ENCODE assay signal across 8 cellular contexts in the genomic region with DNA sequence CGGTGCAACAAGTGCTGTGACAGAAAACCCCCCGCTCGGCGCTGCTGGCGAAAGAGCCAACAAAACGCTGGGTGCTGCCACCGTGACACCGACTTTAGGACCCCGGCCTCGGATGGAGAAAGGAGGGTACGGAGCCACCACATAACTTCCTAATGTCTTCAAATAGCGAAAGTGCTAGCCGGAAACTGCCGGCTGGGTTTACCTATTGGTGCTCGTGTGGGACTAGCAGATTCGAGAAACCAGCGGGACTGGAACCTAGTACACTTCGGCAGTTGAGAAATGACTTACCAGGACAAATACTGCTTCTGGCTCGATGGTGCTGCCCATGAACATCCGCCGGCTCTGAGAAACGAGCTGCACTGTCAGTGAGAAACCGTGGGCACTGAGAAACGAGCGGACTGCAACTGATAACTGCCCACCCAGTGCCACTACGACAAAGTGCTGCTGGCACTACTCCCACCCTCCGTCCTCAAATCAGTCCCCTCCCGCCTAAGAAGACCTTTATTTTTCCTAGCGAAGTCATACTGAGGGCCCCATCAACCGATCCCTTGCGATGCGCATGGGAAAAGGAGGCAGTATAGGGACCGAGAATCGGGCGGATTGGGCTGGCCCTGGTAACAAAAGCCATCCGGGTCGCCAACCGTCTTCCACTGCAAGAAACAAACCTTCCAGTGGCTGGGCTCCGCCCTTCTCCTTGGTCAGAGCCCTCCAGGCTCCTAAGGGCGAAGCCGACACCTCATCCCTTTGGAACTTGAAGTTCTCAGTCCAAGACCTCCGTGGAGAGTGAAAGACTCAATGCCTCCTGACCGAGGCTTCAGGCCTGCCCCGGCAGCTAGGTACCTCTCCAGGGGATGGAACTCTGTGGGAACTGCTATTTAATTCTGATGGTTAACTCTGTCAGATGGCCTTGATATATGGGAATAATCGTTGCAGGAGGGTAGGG.
DNase-seq lines count a peak whose midpoint lies in the region; ATAC-seq and TF ChIP-seq lines count a peak whose summit lies in the region.

No MANE protein-coding gene starts in this region.

- TF ChIP-seq CTCF in 22Rv1 (IDR thresholded peaks at IDR 0.05) (no peak), WI38 (IDR thresholded peaks at IDR 0.05; ENCODE audit: low read depth, low read length) (no peak)

- peak overlapping the region; percentile 89 for H3K4me3 ChIP-seq in WI38 (ENCODE audit: low read depth, low read length)

- peak; percentile 92 for DNase-seq in NCI-H2196 (lab: John Stamatoyannopoulos, UW; ENCODE audit: unreplicated experiment)
- DNase-seq in caudate nucleus (lab: John Stamatoyannopoulos, UW): peak; percentile 26 to 93 (median 81)
- DNase-seq in islet precursor cell: peak; percentile 94
- DNase-seq in stimulated activated CD4-positive, alpha-beta T cell treated with anti-CD3 and anti-CD28 coated beads, Interleukin-12 subunit alpha, Interleukin-12 subunit beta, amount 100 ng/mL, for 4 hours: peak; percentile 86

- ATAC-seq in HG03097 (IDR thresholded peaks at IDR 0.05; ENCODE audit: low FRiP score, unreplicated experiment): peak; percentile 36

- H3K27ac ChIP-seq in 22Rv1: peak overlapping the region; percentile 96
- H3K27ac ChIP-seq in caudate nucleus (ENCODE audit: low read depth, low read length): peak overlapping the region; percentile 99

- peak; percentile 37 for TF ChIP-seq POLR2A in GM18526 (IDR thresholded peaks at IDR 0.05; ENCODE audit: extremely low read depth, insufficient read length)

Comparison
In these comparisons a context has a peak if more than half of its experiments do, and no peak if none do; other contexts are left out.
1. Peak in every context shown above with its lines: DNase-seq, ATAC-seq, H3K4me3 ChIP-seq and H3K27ac ChIP-seq.